Comparison of ENCODE assay signal across 8 cellular contexts in genomic region chr2:72150157-72150960, GRCh38. TPM values are rescaled to one million over a fixed set of nuclear protein-coding genes. Genes with fewer than 3 reads are reported as not detected.
A peak's percentile ranks its signal among the peaks of the same experiment; 100 is the strongest.
DNase-seq lines count a peak whose midpoint lies in the region; ATAC-seq and TF ChIP-seq lines count a peak whose summit lies in the region.

No MANE protein-coding gene starts in this region.

- peak overlapping the region; percentile 7 for H3K4me3 ChIP-seq in astrocyte of the cerebellum (ENCODE audit: low read depth, low read length)

- ATAC-seq in HG02798 (IDR thresholded peaks at IDR 0.05; ENCODE audit: poor library complexity, unreplicated experiment) (peak; percentile 91), sciatic nerve (peak; percentile 80), GM19467 (IDR thresholded peaks at IDR 0.05; ENCODE audit: unreplicated experiment) (no peak)

- in situ Hi-C loops in astrocyte of the cerebellum (cut with HindIII; ENCODE audit: low sequenced_read_pairs) = no loop called here

- peak; percentile 68 for TF ChIP-seq CTCF in GM10248 (IDR thresholded peaks at IDR 0.05; ENCODE audit: control extremely low read depth, extremely low read depth, low read depth, missing control alignments)
- TF ChIP-seq CTCF in astrocyte of the cerebellum (IDR thresholded peaks at IDR 0.05; ENCODE audit: low read depth, low read length, missing control alignments) = peak; percentile 67

- CTCF ChIA-PET in GM10248 (lab: Yijun Ruan, JAX) = interaction anchor here (0.6 to 7.7 kb wide), 28 partner anchors 9 to 1203 kb away, joined by 3 to 75 read pairs (median 3); no protein-coding TSS in a partner anchor

- intact Hi-C loops in sciatic nerve (cut with DNase I) = no loop called here

- peak; percentile 77 for DNase-seq in GM10248 (ENCODE audit: extremely low spot score)
- peak; percentile 88 for DNase-seq in NCI-H146 (lab: John Stamatoyannopoulos, UW)
- peak in 3 of 5 experiments; percentile 25 to 53 (median 36) for DNase-seq in T-helper 2 cell
- peak; percentile 60 for DNase-seq in astrocyte of the cerebellum (ENCODE audit: low read depth)
- DNase-seq in hepatic stellate cell (ENCODE audit: low spot score) = peak; percentile 89
- DNase-seq in sciatic nerve (ENCODE audit: low spot score) = peak; percentile 90

- POLR2A ChIA-PET in GM10248 (lab: Yijun Ruan, JAX) = no interaction called here

RNA-seq across cellular contexts. Expression of gene CYP26B1, which starts 2.7 kb away (rescaled TPM):
- total RNA-seq in sciatic nerve = 12.7 TPM

Comparison
In these comparisons a context has a peak if more than half of its experiments do, and no peak if none do; other contexts are left out.
1. DNase-seq: peak in every context shown above with its lines; median percentile 90 in sciatic nerve; 89 in hepatic stellate cell; 88 in NCI-H146; 77 in GM10248; 60 in astrocyte of the cerebellum; 36 in T-helper 2 cell.